Comparison of ENCODE assay signal across 22 cellular contexts in the genomic region with DNA sequence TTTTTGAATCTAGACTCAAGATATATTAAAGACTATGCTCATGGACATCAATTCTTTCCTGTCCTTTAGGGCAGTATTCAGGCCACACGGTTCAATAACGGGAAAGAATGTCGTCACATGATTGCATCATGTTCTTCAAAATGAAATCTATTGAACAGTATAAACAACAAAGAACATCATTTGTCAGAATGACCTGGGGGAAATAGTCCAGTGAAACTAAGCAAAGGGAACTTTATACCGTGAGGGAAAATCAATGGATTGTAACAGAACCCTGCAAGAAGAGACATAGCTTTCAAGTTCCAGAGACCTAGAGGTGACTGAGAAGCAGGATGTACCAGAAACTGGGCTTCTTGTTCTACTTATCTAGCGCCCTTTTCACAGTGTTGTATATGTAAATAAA. TPM values are rescaled to one million over a fixed set of nuclear protein-coding genes. Genes with fewer than 3 reads are reported as not detected.
"Had no signal": no experiment of that assay in that cellular context is flagged by ENCODE, and none has a peak within 500 bp of the region (broad histone marks: within the 10 kb centered on the region; RNA-seq: fewer than 3 reads in every experiment).

No MANE protein-coding gene starts in this region.

- H3K4me3 ChIP-seq: heart left ventricle, lower lobe of right lung, pancreas, psoas muscle, right atrium auricular region, skin epidermis, spleen, suprapubic skin, thoracic aorta, tibial artery, upper lobe of right lung had no signal

- DNase-seq: heart left ventricle; islet precursor cell; left ventricle myocardium superior; lower lobe of right lung; mammary epithelial cell; mesenchymal stem cell; naive thymus-derived CD8-positive, alpha-beta T cell; nucleus accumbens; pancreas; psoas muscle; spleen; stimulated activated CD4-positive, alpha-beta T cell treated with anti-CD3 and anti-CD28 coated beads, Interleukin-4, amount 100 ng/mL, for 24 hours; stimulated activated naive CD4-positive, alpha-beta T cell; tibial artery; trophoblast cell; upper lobe of right lung had no signal

- H3K36me3 ChIP-seq: lower lobe of right lung, right atrium auricular region, spleen, thoracic aorta, tibial artery, upper lobe of right lung had no signal

- H3K9me3 ChIP-seq: heart left ventricle, lower lobe of right lung, pancreas, psoas muscle, right atrium auricular region, suprapubic skin, thoracic aorta, tibial artery, upper lobe of right lung had no signal

- H3K4me1 ChIP-seq: lower lobe of right lung, pancreas, psoas muscle, right atrium auricular region, spleen, suprapubic skin, tibial artery, upper lobe of right lung had no signal

- H3K27me3 ChIP-seq: heart left ventricle, pancreas, right atrium auricular region, spleen, suprapubic skin, tibial artery, upper lobe of right lung had no signal

- H3K27ac ChIP-seq: heart left ventricle, lower lobe of right lung, psoas muscle, right atrium auricular region, skin epidermis, spleen, suprapubic skin, thoracic aorta, tibial artery, upper lobe of right lung had no signal

- ATAC-seq: heart left ventricle; left ventricle myocardium superior; lower lobe of right lung; naive thymus-derived CD8-positive, alpha-beta T cell; psoas muscle; sciatic nerve; stimulated activated effector memory CD8-positive, alpha-beta T cell treated with anti-CD3 and anti-CD28 coated beads, Interleukin-12 subunit alpha, Interleukin-12 subunit beta, amount 100 ng/mL, for 72 hours; upper lobe of right lung had no signal

RNA-seq across cellular contexts. Expression of a gene that starts 32.7 kb away (rescaled TPM):
- total RNA-seq: naive thymus-derived CD8-positive, alpha-beta T cell had no signal
- polyA plus RNA-seq: naive thymus-derived CD8-positive, alpha-beta T cell had no signal
